In the genomic region with DNA sequence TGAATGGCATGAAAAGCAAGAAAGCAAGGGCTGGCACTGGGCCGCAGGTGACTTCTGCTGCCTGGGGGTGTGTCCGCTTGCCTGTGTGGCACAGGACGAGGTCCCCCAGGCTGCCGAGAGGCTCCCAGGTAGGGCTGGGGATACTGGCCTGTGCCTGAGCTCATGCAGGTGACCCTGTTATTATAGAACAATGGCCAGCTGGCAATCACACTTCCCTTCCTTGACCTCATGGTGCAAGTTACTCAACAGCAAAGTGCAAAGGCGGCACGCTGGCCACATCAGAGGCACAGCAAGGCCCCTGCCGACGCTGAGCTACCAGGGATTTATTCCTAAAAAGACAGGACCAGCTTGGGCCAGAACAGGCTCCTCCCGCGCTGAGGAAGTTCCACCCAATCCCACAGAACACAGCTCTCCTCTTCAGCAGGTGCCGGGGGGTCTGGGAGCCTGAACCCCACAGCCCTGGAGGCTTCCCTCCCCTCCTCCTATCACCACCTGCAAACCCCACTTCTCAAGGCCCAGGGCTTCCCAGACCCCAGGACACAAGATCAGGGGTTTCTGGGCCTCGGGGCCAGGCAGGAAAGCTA, we compare ENCODE assay signal across 10 cellular contexts. TPM values are rescaled to one million over a fixed set of nuclear protein-coding genes. Genes with fewer than 3 reads are reported as not detected.
A peak's percentile ranks its signal among the peaks of the same experiment; 100 is the strongest.
DNase-seq lines count a peak whose midpoint lies in the region; ATAC-seq and TF ChIP-seq lines count a peak whose summit lies in the region.
"Had no signal": no experiment of that assay in that cellular context is flagged by ENCODE, and none has a peak within 500 bp of the region (broad histone marks: within the 10 kb centered on the region; RNA-seq: fewer than 3 reads in every experiment).

No MANE protein-coding gene starts in this region.

- POLR2A ChIA-PET in MCF 10A (lab: Yijun Ruan, JAX) (interaction anchor here (0.7 to 4.7 kb wide), 7 partner anchors 10 to 374 kb away, joined by 4 to 45 read pairs (median 6); partner anchors contain the start of genes TUBGCP2 and ZNF511), WTC11 (lab: Charles Lee) (interaction anchor here (0.6 kb wide), 2 partner anchors 14 to 73 kb away, joined by 3 read pairs; no protein-coding TSS in a partner anchor)

- WGBS in transverse colon (ENCODE audit: low coverage in 1 of 2), 2 donors = 60 to 76% methylated on average over 1 to 11 of the region's 12 CpGs
- no CpG with 5 or more reads among the region's 12 CpGs for WGBS in neuronal stem cell (ENCODE audit: extremely low coverage in 2 of 2, insufficient read length in 2 of 2, insufficient replicate concordance in 1 of 2), 2 donors

- TF ChIP-seq CTCF in MCF 10A (IDR thresholded peaks at IDR 0.05; ENCODE audit: unreplicated experiment) (no peak), breast epithelium (IDR thresholded peaks at IDR 0.05) (no peak), WTC11 (IDR thresholded peaks at IDR 0.05) (no peak), transverse colon (IDR thresholded peaks at IDR 0.05) (no peak)

- H2BK5ac ChIP-seq in neuronal stem cell (ENCODE audit: low read length) = no peak overlapping the region

- peak overlapping the region; percentile 85 for H3K27ac Mint-ChIP-seq in MCF 10A (ENCODE audit: low read depth, unreplicated experiment)
- H3K27ac Mint-ChIP-seq in WTC11 = peak overlapping the region; percentile 57

- H3K4me3 Mint-ChIP-seq in MCF 10A (ENCODE audit: unreplicated experiment) = peak overlapping the region; percentile 48
- H3K4me3 Mint-ChIP-seq in WTC11 = no peak overlapping the region
- H3K4me3 Mint-ChIP-seq: neural crest cell had no signal

- no peak overlapping the region for H2BK120ac ChIP-seq in neuronal stem cell (ENCODE audit: low read depth, low read length)

- H3K4me1 ChIP-seq in breast epithelium (peaks cover 0 to 9% of the 10 kb centered on the region in 2 donors), transverse colon (peaks cover 0 to 21% (median 15%) of the 10 kb centered on the region in 4 donors), neuronal stem cell (ENCODE audit: control insufficient read depth in 2 of 2, insufficient read depth in 1 of 2, low read depth in 1 of 2, low read length in 2 of 2) (peaks cover 8 to 15% of the 10 kb centered on the region in 2 donors)

- H3K4me1 Mint-ChIP-seq in MCF 10A (ENCODE audit: insufficient read depth, unreplicated experiment) (peaks cover 16% of the 10 kb centered on the region), WTC11 (peaks cover 6% of the 10 kb centered on the region; the same call in 1 of the 2 replicates)

- H3K27me3 ChIP-seq in breast epithelium (peaks cover 0 to 23% of the 10 kb centered on the region in 2 donors), transverse colon (peaks cover 29% of the 10 kb centered on the region), neuronal stem cell (ENCODE audit: control insufficient read depth in 3 of 3, insufficient read depth in 3 of 3, low read depth in 1 of 3, low read length in 3 of 3) (peaks cover 0 to 13% (median 6%) of the 10 kb centered on the region in 3 experiments)

- no peak overlapping the region for H3K14ac ChIP-seq in neuronal stem cell (ENCODE audit: low read length)

- no peak overlapping the region for H3K23ac ChIP-seq in neuronal stem cell (ENCODE audit: low read depth, low read length, poor library complexity)

- H3K9me3 ChIP-seq in breast epithelium (no peaks in the 10 kb centered on the region), transverse colon (no peaks in the 10 kb centered on the region), neuronal stem cell (replicated peaks in 1 of 2; ENCODE audit: control insufficient read depth in 2 of 2, insufficient read depth in 1 of 2, low read depth in 1 of 2, low read length in 2 of 2) (peaks cover 0 to 2% of the 10 kb centered on the region in 2 donors)

- H3K36me3 ChIP-seq in breast epithelium (peaks cover 4% of the 10 kb centered on the region), transverse colon (peaks cover 0 to 23% (median 11%) of the 10 kb centered on the region in 4 donors), neuronal stem cell (replicated peaks in 1 of 2; ENCODE audit: control insufficient read depth in 2 of 2, insufficient read depth in 2 of 2, low read length in 2 of 2) (peaks cover 20 to 40% of the 10 kb centered on the region in 2 donors)

- H2BK12ac ChIP-seq in neuronal stem cell (ENCODE audit: low read length) = no peak overlapping the region

- BruUV-seq in MCF 10A (replicated peaks; lab: Mats Ljungman, UMichigan) = no TSS peak

- in situ Hi-C loops in transverse colon (cut with MboI; ENCODE audit: low pct_ligation_motif_present in 1 of 4, low pct_unique_long_range_greater_than_20kb in 1 of 4, low sequenced_read_pairs in 3 of 4) = no loop called here

- H3K4me3 ChIP-seq in breast epithelium (no peak overlapping the region), transverse colon (no peak overlapping the region), neuronal stem cell (ENCODE audit: low read length in 2 of 2) (no peak overlapping the region)

- no peak overlapping the region for H2AK5ac ChIP-seq in neuronal stem cell (ENCODE audit: low read depth, low read length)

- TF ChIP-seq POLR2A in breast epithelium (IDR thresholded peaks at IDR 0.05) (no peak), transverse colon (IDR thresholded peaks at IDR 0.05) (no peak)

- TF ChIP-seq EP300 in transverse colon (IDR thresholded peaks at IDR 0.05; ENCODE audit: low read depth) = no peak

- H3K9ac ChIP-seq in neuronal stem cell (ENCODE audit: low read depth, low read length, poor library complexity) = no peak overlapping the region

- H3K36me3 Mint-ChIP-seq in MCF 10A (ENCODE audit: insufficient read depth, unreplicated experiment) (peaks cover 29% of the 10 kb centered on the region), WTC11 (peaks cover 2% of the 10 kb centered on the region; the same call in 1 of the 2 replicates)

- H4K8ac ChIP-seq in neuronal stem cell (ENCODE audit: low read depth, low read length) = no peak overlapping the region

- H3K9me3 Mint-ChIP-seq in MCF 10A (ENCODE audit: unreplicated experiment) (no peaks in the 10 kb centered on the region), WTC11 (no peaks in the 10 kb centered on the region)
- H3K9me3 Mint-ChIP-seq: neural crest cell had no signal

- ATAC-seq in WTC11 = no peak
- no peak for ATAC-seq in HG03520 (IDR thresholded peaks at IDR 0.05; ENCODE audit: unreplicated experiment)

- no peak overlapping the region for H2AFZ ChIP-seq in neuronal stem cell (ENCODE audit: low read length)

- no peak overlapping the region for H2BK15ac ChIP-seq in neuronal stem cell (ENCODE audit: low read length)

- DNase-seq in MCF 10A (ENCODE audit: unreplicated experiment) (peak; percentile 64), breast epithelium (ENCODE audit: low spot score in 2 of 2) (no peak), WTC11 (ENCODE audit: low spot score) (no peak), islet precursor cell (peak; percentile 56), transverse colon (no peak), neuronal stem cell (ENCODE audit: low spot score) (no peak), NCI-H1105 treated with DMSO at 0.1 percent for 48 hours (lab: John Stamatoyannopoulos, UW) (no peak)

- H3K18ac ChIP-seq in neuronal stem cell (ENCODE audit: low read length) = no peak overlapping the region

- CTCF ChIA-PET in MCF 10A (lab: Yijun Ruan, JAX) = interaction anchor here (0.8 to 2.2 kb wide), 9 partner anchors 9 to 374 kb away, joined by 3 to 15 read pairs (median 4); no protein-coding TSS in a partner anchor
- CTCF ChIA-PET in WTC11 (lab: Charles Lee) = interaction anchor here (0.6 to 2.8 kb wide), 5 partner anchors 11 to 42 kb away, joined by 3 to 11 read pairs (median 8); no protein-coding TSS in a partner anchor

- H4K91ac ChIP-seq in neuronal stem cell (ENCODE audit: low read depth, low read length, poor library complexity) = no peak overlapping the region

- H3K4me2 ChIP-seq in neuronal stem cell (ENCODE audit: insufficient read depth, low read length, poor library complexity, severe bottlenecking) = no peak overlapping the region

- H3K79me1 ChIP-seq in neuronal stem cell (ENCODE audit: low read depth, low read length) = peaks cover 1% of the 10 kb centered on the region

- no peaks in the 10 kb centered on the region for H3K27me3 Mint-ChIP-seq in MCF 10A (ENCODE audit: insufficient read depth, unreplicated experiment)
- H3K27me3 Mint-ChIP-seq in WTC11 (ENCODE audit: low read depth) = no peaks in the 10 kb centered on the region

- intact Hi-C loops in MCF 10A (cut with micrococcal nuclease) (loop anchor here (1.0 to 2.0 kb wide), 2 partner anchors 19 to 29 kb away; no protein-coding TSS in a partner anchor), breast epithelium (cut with DNase I; ENCODE audit: low total_unique reads) (no loop called here), transverse colon (cut with DNase I; ENCODE audit: low total_unique reads) (no loop called here)

- no peak overlapping the region for H3K4ac ChIP-seq in neuronal stem cell (ENCODE audit: low read length)

- H3K27ac ChIP-seq in breast epithelium (peak overlapping the region in 1 of 2 donors; percentile 77), transverse colon (peak overlapping the region; percentile 28 to 55 (median 48)), neuronal stem cell (replicated peaks; ENCODE audit: low read length) (no peak overlapping the region)

RNA-seq across cellular contexts. Expression of gene ADAM8, which starts 1.4 kb away (rescaled TPM):
- 20.2 and 23.2 TPM in 2 replicates for total RNA-seq in MCF 10A (2022)
- total RNA-seq in breast epithelium = 1 to 10 TPM; 4.6 to 6.6 (median 5.0) TPM
- 7.2 to 9.5 TPM (median 7.2 TPM) in 3 replicates for total RNA-seq in WTC11 (2021)
- 10 to 100 TPM in 2 of 4 donors, 1 to 10 TPM in 2; 2.3 to 21.3 (median 13.7) TPM for total RNA-seq in transverse colon
- 1.1 TPM for polyA plus RNA-seq in neuronal stem cell (2013, experiment 1 of 2)
- 1.3 TPM for polyA plus RNA-seq in neuronal stem cell (2013, experiment 2 of 2)

RNA-seq across cellular contexts. Expression of gene TUBGCP2, which starts 30.6 kb away (rescaled TPM):
- total RNA-seq in MCF 10A (2022) (95.9 and 96.2 TPM in 2 replicates), breast epithelium (10 to 100 TPM; 33.6 to 40.0 (median 39.5) TPM), WTC11 (2021) (53.2 to 62.5 TPM (median 53.8 TPM) in 3 replicates), transverse colon (10 to 100 TPM; 37.5 to 68.3 (median 47.6) TPM)
- 33.5 TPM for polyA plus RNA-seq in neuronal stem cell (2013, experiment 1 of 2)
- polyA plus RNA-seq in neuronal stem cell (2013, experiment 2 of 2) = 35.6 TPM

RNA-seq across cellular contexts. Expression of gene ZNF511, which starts 30.6 kb away (rescaled TPM):
- total RNA-seq in MCF 10A (2022) (28.9 and 42.7 TPM in 2 replicates), breast epithelium (10 to 100 TPM; 27.4 to 33.2 (median 32.1) TPM), WTC11 (2021) (69.6 to 86.4 TPM (median 73.2 TPM) in 3 replicates), transverse colon (100 to 1,000 TPM in 1 of 4 donors, 10 to 100 TPM in 3; 21.8 to 104 (median 27.2) TPM)
- polyA plus RNA-seq in neuronal stem cell (2013, experiment 1 of 2) = 40.1 TPM
- polyA plus RNA-seq in neuronal stem cell (2013, experiment 2 of 2) = 35.5 TPM

RNA-seq across cellular contexts. Expression of gene VENTX, which starts 40.4 kb away (rescaled TPM):
- total RNA-seq in MCF 10A (2022) (not detected in 2 replicates), breast epithelium (1 to 10 TPM in 1 of 3 donors, under 1 TPM in 2; 0.33 to 4.6 (median 0.73) TPM), WTC11 (2021) (21.5 to 28.0 TPM (median 22.5 TPM) in 3 replicates), transverse colon (under 1 TPM in 2 of 4 donors, not detected in 2; 0.27 to 0.48 TPM)
- 0.42 TPM for polyA plus RNA-seq in neuronal stem cell (2013, experiment 1 of 2)
- 0.35 TPM for polyA plus RNA-seq in neuronal stem cell (2013, experiment 2 of 2)
- total RNA-seq: NCI-H460, neural crest cell had no signal

RNA-seq across cellular contexts. Expression of gene UTF1, which starts 48.1 kb away (rescaled TPM):
- total RNA-seq in MCF 10A (2022) (not detected in 2 replicates), breast epithelium (not detected), WTC11 (2021) (140 to 196 TPM (median 143 TPM) in 3 replicates), transverse colon (not detected)
- polyA plus RNA-seq in neuronal stem cell (2013, experiment 1 of 2) = 0.35 TPM
- polyA plus RNA-seq in neuronal stem cell (2013, experiment 2 of 2) = 0.33 TPM
- total RNA-seq: NCI-H460, neural crest cell had no signal

Comparison
In these comparisons a context has a peak if more than half of its experiments do, and no peak if none do; other contexts are left out.
1. DNase-seq: peak in MCF 10A (single experiment) and islet precursor cell (single experiment); none in breast epithelium (0 of 2), WTC11 (single experiment), transverse colon (single experiment), neuronal stem cell (single experiment) and NCI-H1105 treated with DMSO at 0.1 percent for 48 hours (single experiment).